Comparison of ENCODE assay signal across 8 cellular contexts in genomic region chr15:52111517-52112202, GRCh38. TPM values are rescaled to one million over a fixed set of nuclear protein-coding genes. Genes with fewer than 3 reads are reported as not detected.
DNase-seq lines count a peak whose midpoint lies in the region; TF ChIP-seq lines count a peak whose summit lies in the region.

No MANE protein-coding gene starts in this region.

- H3K4me3 ChIP-seq in GM06990 (replicated peaks; ENCODE audit: low read depth, low read length) (peak overlapping the region; percentile 54), esophagus squamous epithelium (peak overlapping the region; percentile 48 to 65 (median 52)), skeletal muscle satellite cell (ENCODE audit: low read length) (no peak overlapping the region)

- no peaks in the 10 kb centered on the region for H3K27me3 ChIP-seq in GM06990 (replicated peaks; ENCODE audit: control insufficient read depth, insufficient read depth, low read length)
- H3K27me3 ChIP-seq in esophagus squamous epithelium: peaks cover 0 to 35% (median 0%) of the 10 kb centered on the region in 4 donors
- H3K27me3 ChIP-seq in skeletal muscle satellite cell (ENCODE audit: control insufficient read depth, insufficient read depth, low read length): peaks cover 17% of the 10 kb centered on the region

- no peak for TF ChIP-seq POLR2A in esophagus squamous epithelium (IDR thresholded peaks at IDR 0.05)

- H3K9me3 ChIP-seq in esophagus squamous epithelium (no peaks in the 10 kb centered on the region), skeletal muscle satellite cell (replicated peaks; ENCODE audit: low read length) (no peaks in the 10 kb centered on the region)

- peak overlapping the region; percentile 29 for H3K4me2 ChIP-seq in skeletal muscle satellite cell (ENCODE audit: low read length)

- H3K36me3 ChIP-seq in GM06990 (ENCODE audit: control insufficient read depth, insufficient read depth, low read length) (no peaks in the 10 kb centered on the region), esophagus squamous epithelium (no peaks in the 10 kb centered on the region), skeletal muscle satellite cell (ENCODE audit: insufficient read depth, low read length) (no peaks in the 10 kb centered on the region)

- no peak for DNase-seq in GM06990 (ENCODE audit: extremely low read depth, insufficient read length)
- DNase-seq in MV-4-11 (lab: John Stamatoyannopoulos, UW): peak; percentile 43
- DNase-seq in esophagus squamous epithelium (lab: John Stamatoyannopoulos, UW): no peak
- DNase-seq in SHP77 treated with DMSO at 0.1 percent for 48 hours (lab: John Stamatoyannopoulos, UW): no peak
- no peak for DNase-seq in ACHN
- DNase-seq in stimulated activated CD4-positive, alpha-beta T cell treated with anti-CD3 and anti-CD28 coated beads, Interleukin-4, amount 100 ng/mL, for 1 hour: no peak
- DNase-seq in NK-92 treated with Interleukin-12 subunit alpha and Interleukin-12 subunit beta, amount 100 ng/mL, for 24 hours (lab: John Stamatoyannopoulos, UW): no peak

- WGBS in esophagus squamous epithelium, 2 donors: 54 to 64% methylated on average over 8 to 14 of the region's 32 CpGs

- H3K4me1 ChIP-seq in esophagus squamous epithelium (peaks cover 4 to 20% (median 15%) of the 10 kb centered on the region in 3 donors), skeletal muscle satellite cell (ENCODE audit: control insufficient read depth, insufficient read depth, low read length) (peaks cover 15% of the 10 kb centered on the region)

- no peak overlapping the region for H3K9ac ChIP-seq in skeletal muscle satellite cell (ENCODE audit: low read depth, low read length)

- in situ Hi-C loops in ACHN (cut with HindIII; ENCODE audit: low pct_ligation_motif_present, low pct_unique_long_range_greater_than_20kb, low sequenced_read_pairs): no loop called here

- intact Hi-C loops in esophagus squamous epithelium (cut with DNase I): no loop called here

- peak overlapping the region in 3 of 4 donors; percentile 61 to 72 (median 70) for H3K27ac ChIP-seq in esophagus squamous epithelium

- TF ChIP-seq CTCF in GM06990 (IDR thresholded peaks at IDR 0.05; ENCODE audit: insufficient read depth, low read length, poor library complexity, severe bottlenecking) (no peak), esophagus squamous epithelium (IDR thresholded peaks at IDR 0.05) (no peak)

RNA-seq across cellular contexts. Expression of gene BCL2L10, which starts 0.9 kb away (rescaled TPM):
- total RNA-seq in esophagus squamous epithelium: 10 to 100 TPM in 1 of 4 donors, 1 to 10 TPM in 3; 4.5 to 14.4 (median 5.9) TPM
- total RNA-seq in skeletal muscle satellite cell (2012; rRNA removed): not detected in 2 replicates
